Comparison of ENCODE assay signal across 8 cellular contexts in the genomic region with DNA sequence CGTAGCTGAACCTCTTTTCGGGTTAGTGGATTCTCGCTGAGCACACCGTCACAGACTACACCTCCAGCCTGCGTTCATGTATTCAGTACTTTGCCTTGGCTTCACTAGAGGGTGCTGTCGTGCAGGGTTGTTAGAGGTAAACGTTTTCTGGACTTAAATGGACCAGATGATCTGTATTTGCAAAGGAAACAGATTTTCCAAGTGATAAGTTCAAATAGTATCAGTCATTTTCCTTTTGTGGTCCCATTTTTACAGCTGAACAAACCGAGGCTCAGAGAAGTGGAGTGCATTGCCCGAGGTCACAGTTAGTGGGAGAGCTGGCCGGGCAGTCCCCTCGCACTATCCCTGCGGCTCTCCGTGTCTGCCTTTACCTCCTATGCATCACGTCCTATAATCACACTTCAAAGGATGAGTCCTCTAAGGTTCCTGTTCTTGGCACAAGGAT.
DNase-seq lines count a peak whose midpoint lies in the region; ATAC-seq and TF ChIP-seq lines count a peak whose summit lies in the region.

No MANE protein-coding gene starts in this region.

- peak; percentile 69 for ATAC-seq in GM21786 (IDR thresholded peaks at IDR 0.05; ENCODE audit: unreplicated experiment)
- peak; percentile 83 for ATAC-seq in stimulated activated memory B cell treated with anti-CD40 and anti-IgM and Interleukin-4, amounts not matched to agents 10 μg/mL and 1 μg/mL and 100 μg/mL, for 72 hours

- H3K4me1 Mint-ChIP-seq in CD4-positive, alpha-beta memory T cell: peaks cover 45 to 87% (median 66%) of the 10 kb centered on the region in 4 donors
- H3K4me1 Mint-ChIP-seq in mesothelial cell of epicardium: peaks cover 67% of the 10 kb centered on the region
- peaks cover 66% of the 10 kb centered on the region for H3K4me1 Mint-ChIP-seq in stimulated activated memory B cell treated with anti-CD40 and anti-IgM and Interleukin-4, amounts not matched to agents 10 μg/mL and 1 μg/mL and 100 μg/mL, for 72 hours

- H3K27ac ChIP-seq in CD4-positive, alpha-beta memory T cell (ENCODE audit: low read depth, low read length): no peak overlapping the region

- no peak overlapping the region for H3K4me3 ChIP-seq in CD4-positive, alpha-beta memory T cell (ENCODE audit: low read length in 2 of 2)

- CTCF ChIA-PET in CD4-positive, alpha-beta memory T cell (lab: Charles Lee; ENCODE audit: partially characterized antibody): interaction anchor here (0.6 to 10.1 kb wide), 17 partner anchors 9 to 404 kb away, joined by 3 to 163 read pairs (median 3); a partner anchor contains a TSS

- H3K4me3 Mint-ChIP-seq in CD4-positive, alpha-beta memory T cell: peak overlapping the region in 7 of 8 donors; percentile 13 to 69 (median 48)
- H3K4me3 Mint-ChIP-seq in mesothelial cell of epicardium: no peak overlapping the region
- H3K4me3 Mint-ChIP-seq in stimulated activated memory B cell treated with anti-CD40 and anti-IgM and Interleukin-4, amounts not matched to agents 10 μg/mL and 1 μg/mL and 100 μg/mL, for 72 hours: no peak overlapping the region

- no peaks in the 10 kb centered on the region for H3K27me3 Mint-ChIP-seq in CD4-positive, alpha-beta memory T cell
- no peaks in the 10 kb centered on the region for H3K27me3 Mint-ChIP-seq in mesothelial cell of epicardium (ENCODE audit: low read depth)
- no peaks in the 10 kb centered on the region for H3K27me3 Mint-ChIP-seq in stimulated activated memory B cell treated with anti-CD40 and anti-IgM and Interleukin-4, amounts not matched to agents 10 μg/mL and 1 μg/mL and 100 μg/mL, for 72 hours

- peaks cover 17% of the 10 kb centered on the region for H3K36me3 ChIP-seq in CD4-positive, alpha-beta memory T cell (ENCODE audit: insufficient read depth, low read length)

- no peaks in the 10 kb centered on the region for H3K9me3 ChIP-seq in CD4-positive, alpha-beta memory T cell (ENCODE audit: control insufficient read depth in 1 of 2, low read length in 2 of 2)

- TF ChIP-seq CTCF in mesothelial cell of epicardium (IDR thresholded peaks at IDR 0.05; ENCODE audit: unreplicated experiment): peak; percentile 25

- DNase-seq in CD4-positive, alpha-beta memory T cell: peak; percentile 62 to 82 (median 67)
- peak; percentile 48 for DNase-seq in NCI-H146 (lab: John Stamatoyannopoulos, UW)
- peak; percentile 13 to 66 for DNase-seq in activated CD4-positive, alpha-beta T cell treated with anti-CD3 and anti-CD28 coated beads, Interleukin-2, amount 50 U/mL, for 24 hours (ENCODE audit: low read depth in 1 of 2, low spot score in 1 of 2)
- peak; percentile 64 for DNase-seq in ecto neural progenitor cell (ENCODE audit: low spot score)
- no peak for DNase-seq in mesothelial cell of epicardium (ENCODE audit: low spot score in 2 of 2, unreplicated experiment in 2 of 2)
- no peak for DNase-seq in NCI-H345 treated with DMSO at 0.1 percent for 48 hours (lab: John Stamatoyannopoulos, UW; ENCODE audit: unreplicated experiment)

- intact Hi-C loops in CD4-positive, alpha-beta memory T cell (cut with micrococcal nuclease): loop anchor here (1.0 to 2.0 kb wide), 3 partner anchors 124 to 405 kb away; no protein-coding TSS in a partner anchor

- no peaks in the 10 kb centered on the region for H3K9me3 Mint-ChIP-seq in CD4-positive, alpha-beta memory T cell
- no peaks in the 10 kb centered on the region for H3K9me3 Mint-ChIP-seq in mesothelial cell of epicardium
- H3K9me3 Mint-ChIP-seq in stimulated activated memory B cell treated with anti-CD40 and anti-IgM and Interleukin-4, amounts not matched to agents 10 μg/mL and 1 μg/mL and 100 μg/mL, for 72 hours: no peaks in the 10 kb centered on the region

- H3K27ac Mint-ChIP-seq in CD4-positive, alpha-beta memory T cell: peak overlapping the region; percentile 66 to 90 (median 83)
- H3K27ac Mint-ChIP-seq in mesothelial cell of epicardium: peak overlapping the region; percentile 45
- H3K27ac Mint-ChIP-seq in stimulated activated memory B cell treated with anti-CD40 and anti-IgM and Interleukin-4, amounts not matched to agents 10 μg/mL and 1 μg/mL and 100 μg/mL, for 72 hours: peak overlapping the region; percentile 74

- H3K36me3 Mint-ChIP-seq in CD4-positive, alpha-beta memory T cell: peaks cover 21 to 30% of the 10 kb centered on the region in 2 donors
- peaks cover 1% of the 10 kb centered on the region for H3K36me3 Mint-ChIP-seq in mesothelial cell of epicardium
- H3K36me3 Mint-ChIP-seq in stimulated activated memory B cell treated with anti-CD40 and anti-IgM and Interleukin-4, amounts not matched to agents 10 μg/mL and 1 μg/mL and 100 μg/mL, for 72 hours: peaks cover 24% of the 10 kb centered on the region

- H3K27me3 ChIP-seq in CD4-positive, alpha-beta memory T cell (ENCODE audit: insufficient read depth, low read length): no peaks in the 10 kb centered on the region

- peaks cover 67% of the 10 kb centered on the region for H3K4me1 ChIP-seq in CD4-positive, alpha-beta memory T cell (ENCODE audit: insufficient read depth, low read length)

- POLR2A ChIA-PET in CD4-positive, alpha-beta memory T cell (lab: Charles Lee; ENCODE audit: partially characterized antibody): interaction anchor here (1.2 to 1.4 kb wide), 2 partner anchors 104 to 405 kb away, joined by 3 to 4 read pairs; no protein-coding TSS in a partner anchor

Comparison
In these comparisons a context has a peak if more than half of its experiments do, and no peak if none do; other contexts are left out.
1. DNase-seq: peak in CD4-positive, alpha-beta memory T cell (5 of 5), NCI-H146 (single experiment), activated CD4-positive, alpha-beta T cell treated with anti-CD3 and anti-CD28 coated beads, Interleukin-2, amount 50 U/mL, for 24 hours (2 of 2) and ecto neural progenitor cell (single experiment); none in mesothelial cell of epicardium (0 of 2) and NCI-H345 treated with DMSO at 0.1 percent for 48 hours (single experiment).
2. H3K4me3 Mint-ChIP-seq: peak in CD4-positive, alpha-beta memory T cell (7 of 8); none in mesothelial cell of epicardium (single experiment) and stimulated activated memory B cell treated with anti-CD40 and anti-IgM and Interleukin-4, amounts not matched to agents 10 μg/mL and 1 μg/mL and 100 μg/mL, for 72 hours (single experiment).
3. Peak in every context shown above with its lines, with median percentiles within 50 percentile points of each other: H3K27ac Mint-ChIP-seq.